ENCODE assay signal across 10 cellular contexts in the genomic region with DNA sequence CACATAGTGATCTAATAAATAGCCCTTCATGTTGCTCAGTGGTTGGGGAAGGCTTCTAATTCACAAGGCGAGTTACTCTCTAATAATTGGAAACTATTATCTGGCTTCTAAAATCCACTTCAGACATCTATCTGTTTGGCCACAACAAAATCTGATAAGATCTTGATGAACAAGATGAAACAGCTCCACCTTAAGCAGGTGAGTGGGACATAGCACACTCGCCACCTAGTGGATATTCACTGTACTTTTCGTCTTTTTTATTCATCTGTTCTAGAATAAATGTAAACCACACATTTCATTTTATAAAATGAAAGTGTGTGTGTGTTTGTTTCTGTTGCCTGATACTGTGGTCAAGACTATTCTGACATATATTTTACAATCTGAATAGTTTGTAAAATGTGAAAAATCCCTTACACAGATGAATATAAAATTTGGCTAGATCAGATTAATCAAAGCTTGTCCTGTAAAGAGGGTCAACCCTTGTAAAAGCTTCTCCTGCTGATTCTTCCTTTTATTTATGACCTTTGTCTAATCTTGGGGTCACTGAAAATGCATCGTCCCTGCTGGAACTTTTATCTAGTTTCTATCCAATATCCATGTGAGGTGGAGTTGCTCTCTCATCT. TPM values are rescaled to one million over a fixed set of nuclear protein-coding genes. Genes with fewer than 3 reads are reported as not detected.
DNase-seq lines count a peak whose midpoint lies in the region; ATAC-seq, FAIRE-seq and TF ChIP-seq lines count a peak whose summit lies in the region.
"Had no signal": no experiment of that assay in that cellular context is flagged by ENCODE, and none has a peak within 500 bp of the region (broad histone marks: within the 10 kb centered on the region; RNA-seq: fewer than 3 reads in every experiment).

No MANE protein-coding gene starts in this region.

- no peak overlapping the region for H2BK5ac ChIP-seq in mesendoderm (ENCODE audit: low read length)

- TF ChIP-seq CTCF in D721Med (IDR thresholded peaks at IDR 0.05; ENCODE audit: insufficient read depth, missing control alignments) = peak; percentile 87
- peak in 2 of 3 donors; percentile 43 to 50 for TF ChIP-seq CTCF in breast epithelium (IDR thresholded peaks at IDR 0.05)

- no peak overlapping the region for H2AK5ac ChIP-seq in mesendoderm (ENCODE audit: low read length)

- H3K9ac ChIP-seq in mesendoderm (ENCODE audit: low read length) = no peak overlapping the region

- FAIRE-seq in D721Med (lab: Jason Lieb, UNC) = peak; percentile 48

- no peak overlapping the region for H3K4me2 ChIP-seq in mesendoderm (ENCODE audit: low read length)

- H3K4me3 ChIP-seq in breast epithelium (no peak overlapping the region), mesendoderm (ENCODE audit: low read length) (no peak overlapping the region)

- H3K23ac ChIP-seq in mesendoderm (ENCODE audit: low read length) = no peak overlapping the region

- H3K4me1 ChIP-seq in breast epithelium (no peaks in the 10 kb centered on the region), mesendoderm (ENCODE audit: control insufficient read depth, low read depth, low read length) (no peaks in the 10 kb centered on the region)

- ATAC-seq in GM19328 (IDR thresholded peaks at IDR 0.05; ENCODE audit: unreplicated experiment) (peak; percentile 75), HG03135 (IDR thresholded peaks at IDR 0.05; ENCODE audit: unreplicated experiment) (peak; percentile 88)

- no peak overlapping the region for H3K4ac ChIP-seq in mesendoderm (ENCODE audit: low read depth, low read length)

- no CpG with 5 or more reads among the region's 4 CpGs for WGBS in mesendoderm (ENCODE audit: extremely low coverage, insufficient coverage, low lambda C conversion rate)

- no peak for TF ChIP-seq POLR2A in breast epithelium (IDR thresholded peaks at IDR 0.05)

- no peaks in the 10 kb centered on the region for H3K79me1 ChIP-seq in mesendoderm (ENCODE audit: low read length)

- DNase-seq in D721Med (ENCODE audit: insufficient read length, low spot score) (no peak), NCI-H2196 (lab: John Stamatoyannopoulos, UW; ENCODE audit: unreplicated experiment) (peak; percentile 39), breast epithelium (ENCODE audit: low spot score in 2 of 2) (no peak), mesendoderm (peak; percentile 62), cortex of kidney (lab: John Stamatoyannopoulos, UW) (no peak)
- no peak for DNase-seq in activated naive CD4-positive, alpha-beta T cell treated with anti-CD3 and anti-CD28 coated beads, Interleukin-2, amount 50 U/mL, for 16 hours

- intact Hi-C loops in breast epithelium (cut with DNase I; ENCODE audit: low total_unique reads) = no loop called here

- H4K5ac ChIP-seq in mesendoderm (ENCODE audit: low read length) = no peak overlapping the region

- H2BK120ac ChIP-seq in mesendoderm (ENCODE audit: low read depth, low read length) = no peak overlapping the region

- H3K56ac ChIP-seq in mesendoderm (ENCODE audit: low read length) = no peak overlapping the region

- H4K8ac ChIP-seq in mesendoderm (ENCODE audit: low read depth, low read length) = no peak overlapping the region

- no peak overlapping the region for H2BK15ac ChIP-seq in mesendoderm (replicated peaks; ENCODE audit: low read depth)

- H3K27ac ChIP-seq in breast epithelium (no peak overlapping the region), mesendoderm (ENCODE audit: low read depth, low read length) (no peak overlapping the region)

- H3K18ac ChIP-seq in mesendoderm (ENCODE audit: low read length) = no peak overlapping the region

- no peaks in the 10 kb centered on the region for H3K27me3 ChIP-seq in breast epithelium
- H3K27me3 ChIP-seq in mesendoderm (ENCODE audit: insufficient read depth, low read length, poor library complexity) = no peaks in the 10 kb centered on the region

- H3K79me2 ChIP-seq in mesendoderm (ENCODE audit: control insufficient read depth, insufficient read depth, low read length) = no peaks in the 10 kb centered on the region

- H3K9me3 ChIP-seq in breast epithelium = no peaks in the 10 kb centered on the region

- H3K36me3 ChIP-seq in breast epithelium = no peaks in the 10 kb centered on the region
- no peaks in the 10 kb centered on the region for H3K36me3 ChIP-seq in mesendoderm (ENCODE audit: control insufficient read depth, insufficient read depth, low read length)

RNA-seq across cellular contexts. Expression of a gene that starts 26.5 kb away (rescaled TPM):
- total RNA-seq in breast epithelium = under 1 TPM in 2 of 3 donors, not detected in 1; 0.29 to 0.66 TPM
- polyA plus RNA-seq in mesendoderm (2013, experiment 1 of 2) = 261 TPM
- 258 TPM for polyA plus RNA-seq in mesendoderm (2013, experiment 2 of 2)
- total RNA-seq: pulmonary artery endothelial cell; T-helper 1 cell treated with Interleukin-12 subunit alpha and Interleukin-12 subunit beta and Interleukin-4 antibody, amounts not matched to agents 30 ng/mL and 1 ng/mL, for 36 hours had no signal

Comparison
In these comparisons a context has a peak if more than half of its experiments do, and no peak if none do; other contexts are left out.
1. DNase-seq: peak in NCI-H2196 (single experiment) and mesendoderm (single experiment); none in D721Med (single experiment), breast epithelium (0 of 2), cortex of kidney (single experiment) and activated naive CD4-positive, alpha-beta T cell treated with anti-CD3 and anti-CD28 coated beads, Interleukin-2, amount 50 U/mL, for 16 hours (single experiment).